ENCODE assay signal across 1 cellular context in genomic region chr10:44293306-44293778, GRCh38.
TF ChIP-seq lines count a peak whose summit lies in the region.

No MANE protein-coding gene starts in this region.

TF ChIP-seq in H1, 55 proteins besides CTCF, POLR2A, EP300 and RAD21:
- TF ChIP-seq CBX8 (IDR thresholded peaks at IDR 0.05; ENCODE audit: borderline replicate concordance, low read depth, low read length) (no peak), HDAC2 (IDR thresholded peaks at IDR 0.05; ENCODE audit: borderline replicate concordance in 1 of 2, low read depth in 2 of 2, low read length in 2 of 2) (no peak), ATF3 (IDR thresholded peaks at IDR 0.05; ENCODE audit: insufficient read depth, low read depth, low read length) (no peak), SUZ12 (IDR thresholded peaks at IDR 0.05; ENCODE audit: low read length) (peak; percentile 33; the same call in 1 of the 2 replicates), BCL11A (IDR thresholded peaks at IDR 0.05; ENCODE audit: low read depth in 2 of 2, low read length in 2 of 2) (no peak), MAFK (IDR thresholded peaks at IDR 0.05; ENCODE audit: low read depth, low read length) (no peak), YY1 (IDR thresholded peaks at IDR 0.05; ENCODE audit: low read depth, low read length) (no peak), TAF7 (optimal IDR thresholded peaks at IDR 0.05; ENCODE audit: borderline replicate concordance, low read depth, low read length) (no peak), GTF2F1 (IDR thresholded peaks at IDR 0.05; ENCODE audit: borderline replicate concordance, low read depth, low read length) (no peak), CHD2 (IDR thresholded peaks at IDR 0.05; ENCODE audit: low read length) (no peak), KDM4A (IDR thresholded peaks at IDR 0.05; ENCODE audit: low read depth, low read length, severe bottlenecking) (peak; percentile 49), SP4 (IDR thresholded peaks at IDR 0.05; ENCODE audit: low read length) (no peak), E2F6 (IDR thresholded peaks at IDR 0.05) (no peak), CTBP2 (IDR thresholded peaks at IDR 0.05; ENCODE audit: borderline replicate concordance, insufficient read depth, insufficient read length, low read length) (peak; percentile 41), ZNF274 (IDR thresholded peaks at IDR 0.05; ENCODE audit: borderline replicate concordance, extremely low read depth, low read length) (no peak), POU5F1 (IDR thresholded peaks at IDR 0.05; ENCODE audit: low read depth, low read length) (no peak)
